ENCODE assay signal across 9 cellular contexts in genomic region chr7:141071855-141072547, GRCh38. TPM values are rescaled to one million over a fixed set of nuclear protein-coding genes. Genes with fewer than 3 reads are reported as not detected.
DNase-seq lines count a peak whose midpoint lies in the region; ATAC-seq and TF ChIP-seq lines count a peak whose summit lies in the region.
"Had no signal": no experiment of that assay in that cellular context is flagged by ENCODE, and none has a peak within 500 bp of the region (broad histone marks: within the 10 kb centered on the region; RNA-seq: fewer than 3 reads in every experiment).

No MANE protein-coding gene starts in this region.

- ATAC-seq in T-cell (replicated peaks in 1 of 4) (no peak), HG03139 (IDR thresholded peaks at IDR 0.05; ENCODE audit: unreplicated experiment) (no peak), GM21423 (IDR thresholded peaks at IDR 0.05; ENCODE audit: unreplicated experiment) (no peak)

- no peaks in the 10 kb centered on the region for H3K36me3 ChIP-seq in A673 (ENCODE audit: insufficient read depth, low read length, poor library complexity, severe bottlenecking)
- H3K36me3 ChIP-seq in smooth muscle cell (ENCODE audit: low read depth), result no peaks in the 10 kb centered on the region

- peaks cover 73% of the 10 kb centered on the region for H3K27me3 ChIP-seq in A673 (replicated peaks; ENCODE audit: insufficient read depth, low read depth, low read length, poor library complexity)
- peaks cover 80% of the 10 kb centered on the region for H3K27me3 ChIP-seq in smooth muscle cell (ENCODE audit: low read depth)

- in situ Hi-C loops in GM13976 (cut with MboI; ENCODE audit: low sequenced_read_pairs, unreplicated experiment), result no loop called here

- intact Hi-C loops in A673 (cut with micrococcal nuclease; ENCODE audit: unreplicated experiment), result loop anchor here (1.0 to 5.0 kb wide), 3 partner anchors 57 to 580 kb away; partner anchors contain the start of gene MRPS33

- peak overlapping the region; percentile 36 for H2AFZ ChIP-seq in smooth muscle cell (ENCODE audit: low read depth)

- no peak overlapping the region for H3K9ac ChIP-seq in smooth muscle cell (ENCODE audit: low read depth)

- no TSS peak for BruUV-seq in A673 (replicated peaks; lab: Mats Ljungman, UMichigan)

- H4K20me1 ChIP-seq in smooth muscle cell (ENCODE audit: low read depth), result no peaks in the 10 kb centered on the region

- H3K27ac ChIP-seq in A673 (ENCODE audit: low read depth, low read length, poor library complexity, severe bottlenecking) (no peak overlapping the region), smooth muscle cell (ENCODE audit: low read depth) (no peak overlapping the region)
- H3K27ac ChIP-seq: epithelial cell of prostate had no signal

- H3K27me3 Mint-ChIP-seq in T-cell, result peaks cover 31 to 64% of the 10 kb centered on the region in 2 donors
- H3K27me3 Mint-ChIP-seq in glutamatergic neuron (ENCODE audit: unreplicated experiment), result peaks cover 11% of the 10 kb centered on the region

- H3K4me3 Mint-ChIP-seq in T-cell, result peak overlapping the region; percentile 70 to 91 (median 83)
- H3K4me3 Mint-ChIP-seq in glutamatergic neuron (ENCODE audit: unreplicated experiment), result peak overlapping the region; percentile 95

- H3K9me3 Mint-ChIP-seq in T-cell, result no peaks in the 10 kb centered on the region
- H3K9me3 Mint-ChIP-seq in glutamatergic neuron (ENCODE audit: unreplicated experiment), result peaks cover 19% of the 10 kb centered on the region

- no peaks in the 10 kb centered on the region for H3K9me3 ChIP-seq in A673 (ENCODE audit: low read depth, low read length, poor library complexity, severe bottlenecking)
- H3K9me3 ChIP-seq in smooth muscle cell (replicated peaks; ENCODE audit: low read depth), result no peaks in the 10 kb centered on the region

- no peaks in the 10 kb centered on the region for H3K79me2 ChIP-seq in smooth muscle cell (ENCODE audit: low read depth)

- H3F3A ChIP-seq in smooth muscle cell (ENCODE audit: low read depth), result no peaks in the 10 kb centered on the region

- H3K4me1 Mint-ChIP-seq in T-cell (peaks cover 24 to 36% (median 26%) of the 10 kb centered on the region in 3 donors), glutamatergic neuron (ENCODE audit: low read depth, unreplicated experiment) (peaks cover 5% of the 10 kb centered on the region)

- TF ChIP-seq CTCF in A673 (conservative IDR thresholded peaks at IDR 0.05; ENCODE audit: low read depth, low read length), result no peak
- TF ChIP-seq CTCF in GM13976 (IDR thresholded peaks at IDR 0.05; ENCODE audit: borderline replicate concordance, control extremely low read depth, extremely low read depth, insufficient read depth, missing control alignments), result no peak
- TF ChIP-seq CTCF in glutamatergic neuron (IDR thresholded peaks at IDR 0.05; ENCODE audit: partially characterized antibody, unreplicated experiment), result no peak
- TF ChIP-seq CTCF in smooth muscle cell (IDR thresholded peaks at IDR 0.05; ENCODE audit: borderline replicate concordance, insufficient read depth, poor library complexity, severe bottlenecking), result no peak

- POLR2A ChIA-PET in A673 (lab: Charles Lee; ENCODE audit: low non-redundant PET) (no interaction called here), T-cell (lab: Charles Lee) (no interaction called here)

- DNase-seq in A673 (ENCODE audit: low spot score), result no peak
- DNase-seq in GM13976 (ENCODE audit: low spot score), result peak; percentile 43
- DNase-seq in T-cell, result no peak
- peak; percentile 29 for DNase-seq in glutamatergic neuron
- no peak for DNase-seq in smooth muscle cell (lab: John Stamatoyannopoulos, UW; ENCODE audit: unreplicated experiment)
- no peak for DNase-seq in effector CD8-positive, alpha-beta T cell (lab: John Stamatoyannopoulos, UW)

- peak overlapping the region; percentile 95 for H3K4me2 ChIP-seq in smooth muscle cell

- WGBS in smooth muscle cell (ENCODE audit: low lambda C conversion rate), result 7% methylated on average over 21 of the region's 21 CpGs

- CTCF ChIA-PET in A673 (lab: Charles Lee), result interaction anchor here (0.5 to 1.7 kb wide), 2 partner anchors 578 to 1471 kb away, joined by 5 to 6 read pairs; no protein-coding TSS in a partner anchor
- CTCF ChIA-PET in T-cell (lab: Charles Lee), result no interaction called here

- H3K36me3 Mint-ChIP-seq in T-cell (no peaks in the 10 kb centered on the region), glutamatergic neuron (ENCODE audit: unreplicated experiment) (no peaks in the 10 kb centered on the region)

- H3K4me3 ChIP-seq in A673 (ENCODE audit: low read depth, low read length, poor library complexity, severe bottlenecking) (peak overlapping the region; percentile 45), smooth muscle cell (peak overlapping the region; percentile 50)

- H3K27ac Mint-ChIP-seq in T-cell (no peak overlapping the region), glutamatergic neuron (ENCODE audit: unreplicated experiment) (peak overlapping the region; percentile 73)

- peaks cover 16% of the 10 kb centered on the region for H3K4me1 ChIP-seq in A673 (ENCODE audit: insufficient read depth, low read length, poor library complexity, severe bottlenecking)
- peaks cover 32% of the 10 kb centered on the region for H3K4me1 ChIP-seq in smooth muscle cell (ENCODE audit: low read depth)

RNA-seq across cellular contexts. Expression of gene TMEM178B, which starts 1.9 kb away (rescaled TPM):
- total RNA-seq in A673 (2021) (1.1 and 2.8 TPM in 2 replicates), T-cell (under 1 TPM; 0.14 to 0.86 (median 0.32) TPM), glutamatergic neuron (ENCODE audit: unreplicated experiment) (49.8 TPM), smooth muscle cell (0.18 and 0.72 TPM in 2 replicates)
- polyA plus RNA-seq in smooth muscle cell, result not detected in 2 replicates

RNA-seq across cellular contexts. Expression of gene MRPS33, which starts 57.2 kb away (rescaled TPM):
- total RNA-seq in A673 (2021), result 61.3 and 66.0 TPM in 2 replicates
- 10 to 100 TPM; 24.2 to 45.5 (median 38.6) TPM for total RNA-seq in T-cell
- total RNA-seq in glutamatergic neuron (ENCODE audit: unreplicated experiment), result 33.9 TPM
- 34.2 and 34.5 TPM in 2 replicates for total RNA-seq in smooth muscle cell
- 49.8 and 50.4 TPM in 2 replicates for polyA plus RNA-seq in smooth muscle cell

Comparison
In these comparisons a context has a peak if more than half of its experiments do, and no peak if none do; other contexts are left out.
1. DNase-seq: peak in GM13976 (single experiment) and glutamatergic neuron (single experiment); none in A673 (single experiment), T-cell (0 of 34), smooth muscle cell (single experiment) and effector CD8-positive, alpha-beta T cell (single experiment).
2. RNA of gene TMEM178B, which starts 1.9 kb away (total RNA-seq): 49.8 TPM in glutamatergic neuron (single experiment); 1.1 to 2.8 TPM in A673, 0.18 to 0.72 TPM in smooth muscle cell and 0.14 to 0.86 TPM in T-cell; every median in the first group is over 10 times any median in the second.